ENCODE assay signal across 1 cellular context in genomic region chr1:156383023-156383422, GRCh38.
TF ChIP-seq lines count a peak whose summit lies in the region.

No MANE protein-coding gene starts in this region.

TF ChIP-seq in GM12878, 131 proteins besides CTCF, POLR2A, EP300 and RAD21 (continued from another document):
- TF ChIP-seq SMC3 (IDR thresholded peaks at IDR 0.05; ENCODE audit: borderline replicate concordance, low read length) = peak; percentile 78
- TF ChIP-seq, protein P1, sequence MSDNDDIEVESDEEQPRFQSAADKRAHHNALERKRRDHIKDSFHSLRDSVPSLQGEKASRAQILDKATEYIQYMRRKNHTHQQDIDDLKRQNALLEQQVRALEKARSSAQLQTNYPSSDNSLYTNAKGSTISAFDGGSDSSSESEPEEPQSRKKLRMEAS (IDR thresholded peaks at IDR 0.05; ENCODE audit: low read depth, low read length) = peak; percentile 28; the same call in 1 of the 2 replicates
